20 cellular contexts compared by ENCODE assay signal in genomic region chr7:39588401-39588800, GRCh38.
"Had no signal": no experiment of that assay in that cellular context is flagged by ENCODE, and none has a peak within 500 bp of the region (broad histone marks: within the 10 kb centered on the region; RNA-seq: fewer than 3 reads in every experiment).

No MANE protein-coding gene starts in this region.

- H3K27ac Mint-ChIP-seq: activated CD4-positive, alpha-beta memory T cell treated with anti-CD3 and anti-CD28 coated beads for 36 hours; activated CD4-positive, alpha-beta T cell treated with anti-CD3 and anti-CD28 coated beads for 36 hours; neural progenitor cell; stimulated activated naive CD8-positive, alpha-beta T cell treated with anti-CD3 and anti-CD28 coated beads, Interleukin-15, Interleukin-2, amounts not matched to agents 100 ng/mL and 50 ng/mL, for 24 hours had no signal

- H3K27ac ChIP-seq: body of pancreas, coronary artery, gastrocnemius medialis, neural progenitor cell, right lobe of liver, suprapubic skin, WERI-Rb-1 had no signal

- H3K4me3 Mint-ChIP-seq: activated CD4-positive, alpha-beta memory T cell treated with anti-CD3 and anti-CD28 coated beads for 36 hours; activated CD4-positive, alpha-beta T cell treated with anti-CD3 and anti-CD28 coated beads for 36 hours; activated T-cell treated with anti-CD3 and anti-CD28 coated beads, Interleukin-2, amount 50 U/mL, for 24 hours; naive B cell; neural progenitor cell; stimulated activated naive CD8-positive, alpha-beta T cell treated with anti-CD3 and anti-CD28 coated beads, Interleukin-15, Interleukin-2, amounts not matched to agents 100 ng/mL and 50 ng/mL, for 24 hours had no signal

- ATAC-seq: activated CD4-positive, alpha-beta T cell treated with anti-CD3 and anti-CD28 coated beads for 36 hours; body of pancreas; gastrocnemius medialis; heart right ventricle; left cardiac atrium had no signal

- H3K9me3 Mint-ChIP-seq: activated CD4-positive, alpha-beta memory T cell treated with anti-CD3 and anti-CD28 coated beads for 36 hours; activated naive CD4-positive, alpha-beta T cell treated with anti-CD3 and anti-CD28 coated beads, Interleukin-2, amount 50 U/mL, for 24 hours; activated T-cell treated with anti-CD3 and anti-CD28 coated beads, Interleukin-2, amount 50 U/mL, for 24 hours; naive B cell; stimulated activated naive CD8-positive, alpha-beta T cell treated with anti-CD3 and anti-CD28 coated beads, Interleukin-15, Interleukin-2, amounts not matched to agents 100 ng/mL and 50 ng/mL, for 24 hours had no signal

- DNase-seq: activated CD4-positive, alpha-beta memory T cell treated with anti-CD3 and anti-CD28 coated beads for 36 hours; activated CD4-positive, alpha-beta T cell treated with anti-CD3 and anti-CD28 coated beads for 36 hours; activated effector memory CD4-positive, alpha-beta T cell treated with Interleukin-2 at 50 U/mL for 16 hours; activated T-cell treated with anti-CD3 and anti-CD28 coated beads, Interleukin-2, amount 50 U/mL, for 24 hours; amygdala; body of pancreas; caudate nucleus; effector CD4-positive, alpha-beta T cell; gastrocnemius medialis; heart right ventricle; left cardiac atrium; naive B cell; right lobe of liver; T-helper 1 cell; WERI-Rb-1 had no signal

- H3K4me3 ChIP-seq: body of pancreas, coronary artery, gastrocnemius medialis, heart right ventricle, neural progenitor cell, right lobe of liver, suprapubic skin had no signal

- H3K27me3 ChIP-seq: body of pancreas, gastrocnemius medialis, heart right ventricle, neural progenitor cell, right lobe of liver, suprapubic skin had no signal

- H3K36me3 ChIP-seq: gastrocnemius medialis, heart right ventricle, neural progenitor cell, right lobe of liver, suprapubic skin, WERI-Rb-1 had no signal

- H3K36me3 Mint-ChIP-seq: activated naive CD4-positive, alpha-beta T cell treated with anti-CD3 and anti-CD28 coated beads, Interleukin-2, amount 50 U/mL, for 24 hours; naive B cell; neural progenitor cell had no signal

- H3K4me1 ChIP-seq: body of pancreas, gastrocnemius medialis, right lobe of liver had no signal

- H3K4me2 ChIP-seq: neural progenitor cell had no signal

- H3K27me3 Mint-ChIP-seq: activated CD4-positive, alpha-beta memory T cell treated with anti-CD3 and anti-CD28 coated beads for 36 hours; activated CD4-positive, alpha-beta T cell treated with anti-CD3 and anti-CD28 coated beads for 36 hours; activated naive CD4-positive, alpha-beta T cell treated with anti-CD3 and anti-CD28 coated beads, Interleukin-2, amount 50 U/mL, for 24 hours; activated T-cell treated with anti-CD3 and anti-CD28 coated beads, Interleukin-2, amount 50 U/mL, for 24 hours; stimulated activated naive CD8-positive, alpha-beta T cell treated with anti-CD3 and anti-CD28 coated beads, Interleukin-15, Interleukin-2, amounts not matched to agents 100 ng/mL and 50 ng/mL, for 24 hours had no signal

- H3K4me1 Mint-ChIP-seq: naive B cell had no signal

- H2AFZ ChIP-seq: neural progenitor cell had no signal

- H3K9me3 ChIP-seq: body of pancreas, gastrocnemius medialis, heart right ventricle, right lobe of liver, suprapubic skin had no signal

- H3K9ac ChIP-seq: neural progenitor cell had no signal
